ENCODE assay signal across 24 cellular contexts in the genomic region with DNA sequence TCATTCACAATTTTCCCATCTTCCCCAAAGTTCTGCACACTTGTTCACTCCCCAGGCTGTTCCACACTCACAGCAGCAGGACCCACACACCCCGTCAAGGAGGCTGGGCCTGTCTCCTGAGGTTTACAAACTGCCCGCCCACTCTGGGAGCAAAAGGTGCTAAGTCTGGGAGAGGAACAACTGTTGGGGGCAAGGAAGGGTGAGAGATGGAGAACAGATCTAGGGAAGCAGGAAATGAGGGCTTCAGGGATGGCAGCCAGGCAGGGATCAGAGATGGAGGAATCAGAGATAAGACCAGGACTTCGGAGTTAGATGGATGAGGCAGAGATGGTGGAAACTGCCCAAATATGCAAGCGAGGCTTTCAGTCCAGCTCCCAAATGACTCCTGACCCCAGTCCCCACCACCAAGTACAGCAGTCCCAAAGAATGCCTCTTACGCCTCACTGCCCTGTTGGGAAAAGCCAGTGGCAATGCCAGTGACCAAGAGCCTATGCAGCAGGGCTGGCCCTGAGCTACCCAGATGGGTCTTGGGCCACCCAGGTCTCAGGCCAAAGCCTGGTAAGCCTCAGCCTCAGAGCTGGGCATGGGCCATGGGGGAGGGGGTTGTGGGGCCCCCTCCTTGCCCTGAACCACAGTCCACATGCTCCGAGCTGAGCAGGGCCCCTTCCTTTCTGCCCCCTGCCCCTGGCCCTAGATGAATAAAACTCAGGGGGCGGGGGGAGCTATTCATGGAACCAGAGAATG.
"Had no signal": no experiment of that assay in that cellular context is flagged by ENCODE, and none has a peak within 500 bp of the region (broad histone marks: within the 10 kb centered on the region; RNA-seq: fewer than 3 reads in every experiment).

No MANE protein-coding gene starts in this region.

- H3K9me3 ChIP-seq: Peyer's patch, SJCRH30 had no signal

- ATAC-seq: activated T-cell treated with anti-CD3 and anti-CD28 coated beads, Interleukin-2, amount 50 U/mL, for 4 hours; T-helper 17 cell had no signal

- H3K4me3 ChIP-seq: cardiac muscle cell, Peyer's patch, SJCRH30 had no signal

- DNase-seq: activated CD4-positive, alpha-beta memory T cell treated with anti-CD3 and anti-CD28 coated beads for 36 hours; activated CD4-positive, alpha-beta T cell treated with anti-CD3 and anti-CD28 coated beads for 1 hour; activated CD4-positive, alpha-beta T cell treated with anti-CD3 and anti-CD28 coated beads, Interleukin-2, amount 10 ng/mL, durations not matched to agents 7 days and 5 days; activated CD8-positive, alpha-beta memory T cell treated with anti-CD3 and anti-CD28 coated beads for 24 hours; activated effector memory CD4-positive, alpha-beta T cell treated with anti-CD3 and anti-CD28 coated beads, Interleukin-2, amount 50 U/mL, for 16 hours; activated naive CD4-positive, alpha-beta T cell treated with Interleukin-2 at 50 U/mL for 16 hours; activated T-cell treated with anti-CD3 and anti-CD28 coated beads, Interleukin-2, amount 50 U/mL, for 4 hours; amygdala; KG1; NCI-H1048; NCI-H146; NCI-H187 treated with DMSO at 0.1 percent for 48 hours; NCI-H2081 treated with DMSO at 0.1 percent for 48 hours; NCI-H2227 treated with DMSO at 0.1 percent for 48 hours; NCI-H82; NK-92 treated with Interleukin-12 subunit alpha and Interleukin-12 subunit beta, amount 100 ng/mL, for 24 hours; Peyer's patch; Right ventricle myocardium superior; T-helper 17 cell; T-helper 9 cell had no signal

- H3K27ac ChIP-seq: brain microvascular endothelial cell, cardiac muscle cell, Peyer's patch, RWPE1, SJCRH30 had no signal

- H3K27me3 ChIP-seq: brain microvascular endothelial cell, Peyer's patch, SJCRH30 had no signal

- H3K36me3 ChIP-seq: brain microvascular endothelial cell, cardiac muscle cell, Peyer's patch, SJCRH30 had no signal
